9 cellular contexts compared by ENCODE assay signal in genomic region chr18:7872569-7872968, GRCh38.
DNase-seq lines count a peak whose midpoint lies in the region; ATAC-seq, FAIRE-seq and TF ChIP-seq lines count a peak whose summit lies in the region.
"Had no signal": no experiment of that assay in that cellular context is flagged by ENCODE, and none has a peak within 500 bp of the region (broad histone marks: within the 10 kb centered on the region; RNA-seq: fewer than 3 reads in every experiment).

No MANE protein-coding gene starts in this region.

- H2BK5ac ChIP-seq in H1 (ENCODE audit: low read depth, low read length) (no peak overlapping the region), mesenchymal stem cell (ENCODE audit: low read depth, low read length, poor library complexity, severe bottlenecking) (no peak overlapping the region)

- intact Hi-C loops in stomach (cut with DNase I; ENCODE audit: low total_unique reads) = no loop called here

- H3K4me1 ChIP-seq in H1 (replicated peaks in 1 of 4; ENCODE audit: control insufficient read depth in 3 of 4, insufficient read depth in 4 of 4, low read length in 3 of 4) (no peaks in the 10 kb centered on the region), mesenchymal stem cell (ENCODE audit: control insufficient read depth, insufficient read depth, low read depth, low read length) (peaks cover under 1% of the 10 kb centered on the region), stomach (peaks cover 0 to 30% (median 13%) of the 10 kb centered on the region in 4 donors)

- H2BK12ac ChIP-seq in H1 (ENCODE audit: low read depth, low read length) (no peak overlapping the region), mesenchymal stem cell (ENCODE audit: low read length in 2 of 2) (no peak overlapping the region)

- H4K91ac ChIP-seq in H1 (replicated peaks; ENCODE audit: insufficient read length, low read length) = no peak overlapping the region
- no peak overlapping the region for H4K91ac ChIP-seq in mesenchymal stem cell (ENCODE audit: low read length)

- H2AK5ac ChIP-seq in H1 (ENCODE audit: low read depth, low read length) = no peak overlapping the region
- no peak overlapping the region for H2AK5ac ChIP-seq in mesenchymal stem cell (ENCODE audit: low read length, severe bottlenecking)

- H3K79me2 ChIP-seq in H1 (ENCODE audit: control insufficient read depth in 1 of 2, insufficient read depth in 2 of 2, low read length in 2 of 2) = no peaks in the 10 kb centered on the region

- no peaks in the 10 kb centered on the region for H3K36me3 ChIP-seq in H1 (ENCODE audit: control insufficient read depth in 2 of 4, insufficient read depth in 4 of 4, low read length in 3 of 4)
- H3K36me3 ChIP-seq in mesenchymal stem cell (ENCODE audit: control insufficient read depth in 1 of 2, insufficient read depth in 2 of 2, low read depth in 1 of 2, low read length in 2 of 2) = peaks cover 0 to 6% of the 10 kb centered on the region in 2 experiments
- H3K36me3 ChIP-seq in stomach = no peaks in the 10 kb centered on the region

- no peak overlapping the region for H3K4ac ChIP-seq in H1 (replicated peaks; ENCODE audit: insufficient read length, low read depth, low read length)
- no peak overlapping the region for H3K4ac ChIP-seq in mesenchymal stem cell (ENCODE audit: low read depth in 1 of 2, low read length in 2 of 2)

- POLR2A ChIA-PET in H1 (lab: Charles Lee; ENCODE audit: partially characterized antibody) = interaction anchor here (0.6 kb wide), 1 partner anchor 18 kb away, joined by 4 read pairs; no protein-coding TSS in a partner anchor

- H3K9me3 ChIP-seq in H1 (ENCODE audit: insufficient read depth in 2 of 2, low read depth in 1 of 2, low read length in 1 of 2) = no peaks in the 10 kb centered on the region
- H3K9me3 ChIP-seq in mesenchymal stem cell (ENCODE audit: control insufficient read depth, low read length) = no peaks in the 10 kb centered on the region
- H3K9me3 ChIP-seq in stomach = no peaks in the 10 kb centered on the region
- H3K9me3 ChIP-seq: mucosa of descending colon had no signal

- H4K20me1 ChIP-seq in H1 (replicated peaks in 1 of 2; ENCODE audit: control insufficient read depth in 1 of 2, insufficient read depth in 2 of 2, low read length in 2 of 2) = no peaks in the 10 kb centered on the region

- no peak for TF ChIP-seq EP300 in H1 (IDR thresholded peaks at IDR 0.05; ENCODE audit: borderline replicate concordance in 1 of 2, low read depth in 2 of 2, low read length in 2 of 2)
- no peak for TF ChIP-seq EP300 in stomach (IDR thresholded peaks at IDR 0.05)

- no peak for FAIRE-seq in H1 (lab: Jason Lieb, UNC)
- no peak for FAIRE-seq in frontal cortex (lab: Jason Lieb, UNC)

- H3K18ac ChIP-seq in H1 (ENCODE audit: extremely low read depth, low read length) = no peak overlapping the region
- no peak overlapping the region for H3K18ac ChIP-seq in mesenchymal stem cell (ENCODE audit: low read depth in 1 of 2, low read length in 2 of 2)

- H3K27me3 ChIP-seq in H1 (replicated peaks in 1 of 4; ENCODE audit: control insufficient read depth in 3 of 4, extremely low read depth in 1 of 4, insufficient read depth in 3 of 4, low read length in 3 of 4) = no peaks in the 10 kb centered on the region
- H3K27me3 ChIP-seq in mesenchymal stem cell (ENCODE audit: control insufficient read depth in 1 of 2, insufficient read depth in 1 of 2, low read length in 2 of 2) = no peaks in the 10 kb centered on the region
- H3K27me3 ChIP-seq in stomach = no peaks in the 10 kb centered on the region

- H3K79me1 ChIP-seq in H1 (ENCODE audit: low read depth, low read length) (no peaks in the 10 kb centered on the region), mesenchymal stem cell (replicated peaks; ENCODE audit: low read length, poor library complexity, severe bottlenecking) (peaks cover 20% of the 10 kb centered on the region)

- DNase-seq in EH (ENCODE audit: low read depth) (peak; percentile 76), NCI-H2029 treated with DMSO at 0.1 percent for 48 hours (lab: John Stamatoyannopoulos, UW) (peak; percentile 74), H1 (ENCODE audit: low read depth in 1 of 2, low spot score in 2 of 2) (no peak), mesenchymal stem cell (peak; percentile 60), hepatic stellate cell (ENCODE audit: low spot score) (no peak), stomach (no peak), frontal cortex (ENCODE audit: low spot score in 2 of 2) (no peak)
- DNase-seq: mucosa of descending colon had no signal

- peak; percentile 24 to 34 for TF ChIP-seq RAD21 in H1 (IDR thresholded peaks at IDR 0.05 in 1 of 2, conservative IDR thresholded peaks at IDR 0.05 in 1 of 2; ENCODE audit: low read depth in 2 of 2, low read length in 2 of 2)

- H3K4me3 ChIP-seq in H1 (ENCODE audit: extremely low read depth in 1 of 4, insufficient read depth in 2 of 4, low read depth in 3 of 4, low read length in 4 of 4) = no peak overlapping the region
- no peak overlapping the region for H3K4me3 ChIP-seq in mesenchymal stem cell (ENCODE audit: insufficient read depth in 1 of 2, low read depth in 1 of 2, low read length in 2 of 2)
- no peak overlapping the region for H3K4me3 ChIP-seq in stomach
- H3K4me3 ChIP-seq: mucosa of descending colon had no signal

- no peak for ATAC-seq in HG03469 (IDR thresholded peaks at IDR 0.05; ENCODE audit: unreplicated experiment)
- ATAC-seq: mucosa of descending colon had no signal

- H4K8ac ChIP-seq in H1 (ENCODE audit: extremely low read depth, insufficient read depth, low read length) (no peak overlapping the region), mesenchymal stem cell (ENCODE audit: low read length) (no peak overlapping the region)

- CTCF ChIA-PET in H1 (lab: Charles Lee; ENCODE audit: partially characterized antibody) = interaction anchor here (0.7 to 2.1 kb wide), 3 partner anchors 14 to 1577 kb away, joined by 3 to 6 read pairs (median 6); no protein-coding TSS in a partner anchor

- H4K5ac ChIP-seq in H1 (ENCODE audit: insufficient read length, low read depth, low read length) = no peak overlapping the region

- no peak for TF ChIP-seq POLR2A in H1 (IDR thresholded peaks at IDR 0.05; ENCODE audit: control extremely low read depth in 1 of 2, low read depth in 2 of 2, low read length in 2 of 2)
- no peak for TF ChIP-seq POLR2A in stomach (IDR thresholded peaks at IDR 0.05)

- no peak overlapping the region for H3K14ac ChIP-seq in H1 (ENCODE audit: insufficient read length)
- no peak overlapping the region for H3K14ac ChIP-seq in mesenchymal stem cell (ENCODE audit: low read length in 2 of 2)

- H3K27ac ChIP-seq in H1 (ENCODE audit: low read depth, low read length) = no peak overlapping the region
- H3K27ac ChIP-seq in mesenchymal stem cell (ENCODE audit: low read length, poor library complexity, severe bottlenecking) = no peak overlapping the region
- H3K27ac ChIP-seq in stomach = no peak overlapping the region

- H3K23me2 ChIP-seq in H1 (ENCODE audit: low read depth, low read length) = no peaks in the 10 kb centered on the region

- H3K56ac ChIP-seq in H1 (replicated peaks; ENCODE audit: insufficient read length, low read depth, low read length) = no peak overlapping the region

- no peak overlapping the region for H2BK20ac ChIP-seq in H1 (ENCODE audit: low read length)

- TF ChIP-seq CTCF in H1 (IDR thresholded peaks at IDR 0.05; ENCODE audit: control extremely low read depth in 1 of 3, insufficient read depth in 1 of 3, low read depth in 1 of 3, low read length in 3 of 3) (no peak), stomach (IDR thresholded peaks at IDR 0.05) (no peak)

- no peak overlapping the region for H2BK120ac ChIP-seq in H1 (replicated peaks; ENCODE audit: low read depth, low read length)
- H2BK120ac ChIP-seq in mesenchymal stem cell (ENCODE audit: low read depth, low read length) = no peak overlapping the region

- H2AFZ ChIP-seq in H1 (ENCODE audit: low read length) (no peak overlapping the region), mesenchymal stem cell (ENCODE audit: low read depth, low read length) (no peak overlapping the region)

- H2BK15ac ChIP-seq in H1 (ENCODE audit: low read length) (no peak overlapping the region), mesenchymal stem cell (ENCODE audit: low read depth, poor library complexity, severe bottlenecking) (no peak overlapping the region)

- H3K4me2 ChIP-seq in H1 (ENCODE audit: insufficient read depth in 1 of 2, low read depth in 2 of 2, low read length in 2 of 2) (no peak overlapping the region), mesenchymal stem cell (ENCODE audit: low read length, poor library complexity, severe bottlenecking) (no peak overlapping the region)

- H3K9ac ChIP-seq in H1 (replicated peaks in 1 of 4; ENCODE audit: extremely low read depth in 1 of 4, low read depth in 3 of 4, low read length in 3 of 4) (no peak overlapping the region), mesenchymal stem cell (ENCODE audit: low read length) (peak overlapping the region; percentile 34)

- 84% methylated on average over 3 of the region's 3 CpGs; no CpG with 5 or more reads in 1 of the 2 experiments for WGBS in H1 (ENCODE audit: extremely low coverage in 1 of 2, insufficient coverage in 1 of 2, insufficient read length in 1 of 2, insufficient replicate concordance in 2 of 2, low coverage in 1 of 2, low lambda C conversion rate in 2 of 2, missing lambda C conversion rate in 1 of 2), 2 experiments
- 34% methylated on average over 3 of the region's 3 CpGs for WGBS in mesenchymal stem cell
- 62 to 71% (median 69%) methylated on average over 3 of the region's 3 CpGs for WGBS in stomach, 5 donors

- H3K23ac ChIP-seq in H1 (ENCODE audit: insufficient read length) (no peak overlapping the region), mesenchymal stem cell (ENCODE audit: low read length in 2 of 2) (no peak overlapping the region)

TF ChIP-seq in H1, 55 proteins besides CTCF, POLR2A, EP300 and RAD21:
- TF ChIP-seq SAP30 (IDR thresholded peaks at IDR 0.05; ENCODE audit: insufficient read depth, insufficient replicate concordance, low read length) = no peak
- TF ChIP-seq HDAC6 (IDR thresholded peaks at IDR 0.05; ENCODE audit: low read depth, low read length) = no peak
- no peak for TF ChIP-seq NRF1 (IDR thresholded peaks at IDR 0.05; ENCODE audit: low read depth, low read length)
- TF ChIP-seq CREB1 (IDR thresholded peaks at IDR 0.05) = no peak
- TF ChIP-seq ASH2L (IDR thresholded peaks at IDR 0.05; ENCODE audit: low read length) = no peak
- TF ChIP-seq SRF (IDR thresholded peaks at IDR 0.05; ENCODE audit: low read depth, low read length) = no peak
- no peak for TF ChIP-seq TBP (IDR thresholded peaks at IDR 0.05; ENCODE audit: low read depth, low read length)
- no peak for TF ChIP-seq SIN3A (conservative IDR thresholded peaks at IDR 0.05 in 1 of 2, IDR thresholded peaks at IDR 0.05 in 1 of 2; ENCODE audit: low read depth in 1 of 2, low read length in 2 of 2)

Comparison
In these comparisons a context has a peak if more than half of its experiments do, and no peak if none do; other contexts are left out.
1. DNase-seq: peak in EH (single experiment), NCI-H2029 treated with DMSO at 0.1 percent for 48 hours (single experiment) and mesenchymal stem cell (single experiment); none in H1 (0 of 2), hepatic stellate cell (single experiment), stomach (single experiment) and frontal cortex (0 of 2).